2 cellular contexts compared by ENCODE assay signal in the genomic region with DNA sequence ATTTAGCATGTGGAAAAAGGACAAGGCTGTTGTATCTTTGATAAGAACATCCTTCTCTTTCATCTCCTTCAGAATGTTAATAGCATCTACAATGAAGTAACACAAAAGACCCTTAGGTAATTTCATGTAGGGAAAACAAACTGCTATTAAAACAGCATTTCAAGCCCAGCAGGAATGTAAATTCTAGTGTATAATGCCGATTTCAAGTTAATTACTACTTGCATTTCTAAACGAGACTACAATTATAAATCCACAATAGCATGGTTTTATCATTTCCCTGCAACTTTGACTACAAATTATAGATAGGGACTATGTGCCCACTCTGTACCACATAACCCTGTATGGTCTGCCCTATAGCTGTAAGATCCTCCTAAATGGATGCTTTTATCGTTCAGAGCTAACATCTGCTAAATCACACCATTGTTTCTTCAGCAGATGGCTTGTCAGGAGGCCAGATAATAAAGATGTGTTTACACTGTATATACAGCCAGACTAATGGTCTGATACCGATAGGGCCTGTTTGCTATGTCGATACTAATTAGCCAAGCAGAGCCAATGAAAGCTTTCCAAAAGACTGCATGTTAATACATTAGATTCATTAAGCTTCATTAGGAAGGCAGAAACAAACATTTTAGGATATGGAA.
TF ChIP-seq lines count a peak whose summit lies in the region.

No MANE protein-coding gene starts in this region.

TF ChIP-seq in HEK293, 187 proteins besides CTCF, POLR2A, EP300 and RAD21 (continued from another document):
- TF ChIP-seq, protein P1, sequence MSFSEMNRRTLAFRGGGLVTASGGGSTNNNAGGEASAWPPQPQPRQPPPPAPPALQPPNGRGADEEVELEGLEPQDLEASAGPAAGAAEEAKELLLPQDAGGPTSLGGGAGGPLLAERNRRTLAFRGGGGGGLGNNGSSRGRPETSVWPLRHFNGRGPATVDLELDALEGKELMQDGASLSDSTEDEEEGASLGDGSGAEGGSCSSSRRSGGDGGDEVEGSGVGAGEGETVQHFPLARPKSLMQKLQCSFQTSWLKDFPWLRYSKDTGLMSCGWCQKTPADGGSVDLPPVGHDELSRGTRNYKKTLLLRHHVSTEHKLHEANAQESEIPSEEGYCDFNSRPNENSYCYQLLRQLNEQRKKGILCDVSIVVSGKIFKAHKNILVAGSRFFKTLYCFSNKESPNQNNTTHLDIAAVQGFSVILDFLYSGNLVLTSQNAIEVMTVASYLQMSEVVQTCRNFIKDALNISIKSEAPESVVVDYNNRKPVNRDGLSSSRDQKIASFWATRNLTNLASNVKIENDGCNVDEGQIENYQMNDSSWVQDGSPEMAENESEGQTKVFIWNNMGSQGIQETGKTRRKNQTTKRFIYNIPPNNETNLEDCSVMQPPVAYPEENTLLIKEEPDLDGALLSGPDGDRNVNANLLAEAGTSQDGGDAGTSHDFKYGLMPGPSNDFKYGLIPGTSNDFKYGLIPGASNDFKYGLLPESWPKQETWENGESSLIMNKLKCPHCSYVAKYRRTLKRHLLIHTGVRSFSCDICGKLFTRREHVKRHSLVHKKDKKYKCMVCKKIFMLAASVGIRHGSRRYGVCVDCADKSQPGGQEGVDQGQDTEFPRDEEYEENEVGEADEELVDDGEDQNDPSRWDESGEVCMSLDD (tag by site-specific recombination; IDR thresholded peaks at IDR 0.05) = no peak
- TF ChIP-seq, protein P2, sequence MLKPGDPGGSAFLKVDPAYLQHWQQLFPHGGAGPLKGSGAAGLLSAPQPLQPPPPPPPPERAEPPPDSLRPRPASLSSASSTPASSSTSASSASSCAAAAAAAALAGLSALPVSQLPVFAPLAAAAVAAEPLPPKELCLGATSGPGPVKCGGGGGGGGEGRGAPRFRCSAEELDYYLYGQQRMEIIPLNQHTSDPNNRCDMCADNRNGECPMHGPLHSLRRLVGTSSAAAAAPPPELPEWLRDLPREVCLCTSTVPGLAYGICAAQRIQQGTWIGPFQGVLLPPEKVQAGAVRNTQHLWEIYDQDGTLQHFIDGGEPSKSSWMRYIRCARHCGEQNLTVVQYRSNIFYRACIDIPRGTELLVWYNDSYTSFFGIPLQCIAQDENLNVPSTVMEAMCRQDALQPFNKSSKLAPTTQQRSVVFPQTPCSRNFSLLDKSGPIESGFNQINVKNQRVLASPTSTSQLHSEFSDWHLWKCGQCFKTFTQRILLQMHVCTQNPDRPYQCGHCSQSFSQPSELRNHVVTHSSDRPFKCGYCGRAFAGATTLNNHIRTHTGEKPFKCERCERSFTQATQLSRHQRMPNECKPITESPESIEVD (tag by site-specific recombination; IDR thresholded peaks at IDR 0.05) = 0 out of 2 replicates have a peak, but pooled peaks have one; percentile 29
- TF ChIP-seq, protein P3, sequence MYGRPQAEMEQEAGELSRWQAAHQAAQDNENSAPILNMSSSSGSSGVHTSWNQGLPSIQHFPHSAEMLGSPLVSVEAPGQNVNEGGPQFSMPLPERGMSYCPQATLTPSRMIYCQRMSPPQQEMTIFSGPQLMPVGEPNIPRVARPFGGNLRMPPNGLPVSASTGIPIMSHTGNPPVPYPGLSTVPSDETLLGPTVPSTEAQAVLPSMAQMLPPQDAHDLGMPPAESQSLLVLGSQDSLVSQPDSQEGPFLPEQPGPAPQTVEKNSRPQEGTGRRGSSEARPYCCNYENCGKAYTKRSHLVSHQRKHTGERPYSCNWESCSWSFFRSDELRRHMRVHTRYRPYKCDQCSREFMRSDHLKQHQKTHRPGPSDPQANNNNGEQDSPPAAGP (tag by site-specific recombination; IDR thresholded peaks at IDR 0.05) = no peak

TF ChIP-seq in SK-N-SH, 30 proteins besides CTCF, POLR2A, EP300 and RAD21 (continued from another document):
- TF ChIP-seq FOXM1 (IDR thresholded peaks at IDR 0.05; ENCODE audit: low read depth) (no peak), MXI1 (IDR thresholded peaks at IDR 0.05; ENCODE audit: low read depth, low read length) (peak; percentile 63; the same call in 1 of the 2 replicates), RCOR1 (IDR thresholded peaks at IDR 0.05; ENCODE audit: low read length) (peak; percentile 98), GABPA (IDR thresholded peaks at IDR 0.05; ENCODE audit: low read depth) (no peak), POLR2AphosphoS5 (IDR thresholded peaks at IDR 0.05; ENCODE audit: low read depth, low read length) (peak; percentile 58; the same call in 1 of the 2 replicates), CHD2 (IDR thresholded peaks at IDR 0.05; ENCODE audit: low read length, partially characterized antibody) (peak; percentile 85), RFX5 (IDR thresholded peaks at IDR 0.05; ENCODE audit: low read length) (peak; percentile 50; the same call in 1 of the 2 replicates), GATA2 (CRISPR knock-in tag; IDR thresholded peaks at IDR 0.05) (peak; percentile 98), JUND (IDR thresholded peaks at IDR 0.05) (peak; percentile 12; the same call in 1 of the 2 replicates), TEAD4 (IDR thresholded peaks at IDR 0.05; ENCODE audit: borderline replicate concordance, insufficient read depth) (peak; percentile 68; the same call in 1 of the 2 replicates), FOXJ3 (CRISPR knock-in tag; IDR thresholded peaks at IDR 0.05) (peak; percentile 100)
TF ChIP-seq in SK-N-SH: peak in this region for 10.
